20 cellular contexts compared by ENCODE assay signal in genomic region chr5:108524564-108524963, GRCh38.
"Had no signal": no experiment of that assay in that cellular context is flagged by ENCODE, and none has a peak within 500 bp of the region (broad histone marks: within the 10 kb centered on the region; RNA-seq: fewer than 3 reads in every experiment).

No MANE protein-coding gene starts in this region.

- H3K27me3 Mint-ChIP-seq: dendritic cell treated with granulocyte-macrophage colony-stimulating factor and Interleukin-4, amounts not matched to agents 40 ng/mL and 50 ng/mL, for 4 days; progenitor cell of endocrine pancreas had no signal

- H3K4me1 Mint-ChIP-seq: immature natural killer cell, nephron had no signal

- H3K27ac Mint-ChIP-seq: dendritic cell treated with granulocyte-macrophage colony-stimulating factor and Interleukin-4, amounts not matched to agents 40 ng/mL and 50 ng/mL, for 4 days; effector memory CD8-positive, alpha-beta T cell; immature natural killer cell; nephron; progenitor cell of endocrine pancreas; stimulated activated naive B cell treated with anti-CD40 and anti-IgM and Interleukin-4, amounts not matched to agents 10 μg/mL and 1 μg/mL and 100 μg/mL, for 72 hours had no signal

- H3K27ac ChIP-seq: epithelial cell of prostate, esophagus muscularis mucosa, left ventricle myocardium inferior, lower lobe of right lung, pancreas had no signal

- H3K4me3 Mint-ChIP-seq: dendritic cell treated with granulocyte-macrophage colony-stimulating factor and Interleukin-4, amounts not matched to agents 40 ng/mL and 50 ng/mL, for 4 days; effector memory CD8-positive, alpha-beta T cell; immature natural killer cell; naive B cell; nephron had no signal

- FAIRE-seq: colon, kidney, pancreas had no signal

- ATAC-seq: effector memory CD8-positive, alpha-beta T cell; left cardiac atrium; lower lobe of right lung; pancreas; right cardiac atrium; stimulated activated naive B cell treated with anti-CD40 and anti-IgM and Interleukin-4, amounts not matched to agents 10 μg/mL and 1 μg/mL and 100 μg/mL, for 72 hours had no signal

- H3K4me1 ChIP-seq: esophagus muscularis mucosa, left ventricle myocardium inferior, pancreas had no signal

- DNase-seq: effector memory CD8-positive, alpha-beta T cell; immature natural killer cell; kidney; left cardiac atrium; left ventricle myocardium inferior; lower lobe of right lung; mesenchymal stem cell; naive B cell; occipital lobe; pancreas; right cardiac atrium; stimulated activated CD4-positive, alpha-beta T cell treated with anti-CD3 and anti-CD28 coated beads, Interleukin-4, amount 100 ng/mL, for 1 hour; stimulated activated naive B cell treated with anti-CD40 and anti-IgM and Interleukin-4, amounts not matched to agents 10 μg/mL and 1 μg/mL and 100 μg/mL, for 72 hours; trophoblast cell had no signal

- H3K4me3 ChIP-seq: esophagus muscularis mucosa, left ventricle myocardium inferior, lower lobe of right lung, pancreas had no signal

- H3K36me3 ChIP-seq: esophagus muscularis mucosa, left ventricle myocardium inferior, lower lobe of right lung, pancreas had no signal

- H3K36me3 Mint-ChIP-seq: immature natural killer cell had no signal

- H3K9me3 ChIP-seq: esophagus muscularis mucosa, lower lobe of right lung, pancreas had no signal

- H3K27me3 ChIP-seq: esophagus muscularis mucosa, pancreas had no signal
